ENCODE assay signal across 1 cellular context in the genomic region with DNA sequence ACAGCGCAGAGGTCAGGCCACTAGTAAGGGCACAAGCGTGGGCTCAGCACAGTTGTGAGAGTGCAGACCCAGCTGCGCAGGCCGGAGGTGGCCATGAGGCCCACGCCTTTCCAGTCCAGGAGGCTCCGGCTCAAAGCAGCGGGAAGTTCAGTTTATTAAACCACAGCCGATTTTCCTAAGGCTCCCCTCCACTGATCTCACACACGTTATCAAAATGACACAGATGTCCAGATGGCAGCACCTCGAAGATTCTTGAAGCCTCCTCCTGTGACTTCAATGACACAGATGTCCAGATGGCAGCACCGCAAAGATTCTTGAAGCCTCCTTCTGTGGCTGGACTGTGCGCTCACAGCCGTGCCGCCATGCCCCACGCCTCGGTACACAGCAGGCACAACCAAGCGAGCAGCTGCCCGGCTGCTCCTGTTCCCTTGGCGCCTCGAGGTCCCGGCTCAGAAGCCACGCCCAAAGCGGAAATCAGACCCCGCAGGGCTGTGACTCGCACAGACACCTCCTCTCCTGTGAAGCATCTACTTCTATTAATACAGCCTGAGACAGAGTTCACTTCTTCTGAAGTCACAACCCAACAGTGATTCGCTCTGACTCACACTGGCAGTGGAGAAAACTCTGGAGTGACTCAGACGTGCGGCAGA.
TF ChIP-seq lines count a peak whose summit lies in the region.

No MANE protein-coding gene starts in this region.

TF ChIP-seq in K562, 482 proteins besides CTCF, POLR2A, EP300 and RAD21 (continued from another document and continues in another):
- TF ChIP-seq, protein P1, sequence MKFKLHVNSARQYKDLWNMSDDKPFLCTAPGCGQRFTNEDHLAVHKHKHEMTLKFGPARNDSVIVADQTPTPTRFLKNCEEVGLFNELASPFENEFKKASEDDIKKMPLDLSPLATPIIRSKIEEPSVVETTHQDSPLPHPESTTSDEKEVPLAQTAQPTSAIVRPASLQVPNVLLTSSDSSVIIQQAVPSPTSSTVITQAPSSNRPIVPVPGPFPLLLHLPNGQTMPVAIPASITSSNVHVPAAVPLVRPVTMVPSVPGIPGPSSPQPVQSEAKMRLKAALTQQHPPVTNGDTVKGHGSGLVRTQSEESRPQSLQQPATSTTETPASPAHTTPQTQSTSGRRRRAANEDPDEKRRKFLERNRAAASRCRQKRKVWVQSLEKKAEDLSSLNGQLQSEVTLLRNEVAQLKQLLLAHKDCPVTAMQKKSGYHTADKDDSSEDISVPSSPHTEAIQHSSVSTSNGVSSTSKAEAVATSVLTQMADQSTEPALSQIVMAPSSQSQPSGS (CRISPR knock-in tag; IDR thresholded peaks at IDR 0.05), result no peak
- TF ChIP-seq TFAM (CRISPR knock-in tag; conservative IDR thresholded peaks at IDR 0.05), result no peak
- peak; percentile 91 for TF ChIP-seq BCOR (IDR thresholded peaks at IDR 0.05)
- peak; percentile 83 for TF ChIP-seq EGR1 (conservative IDR thresholded peaks at IDR 0.05)
- TF ChIP-seq ZNF311 (CRISPR knock-in tag; IDR thresholded peaks at IDR 0.05), result no peak
- no peak for TF ChIP-seq KDM4B (IDR thresholded peaks at IDR 0.05; ENCODE audit: borderline replicate concordance in 2 of 2, low read depth in 1 of 2)
- TF ChIP-seq XRCC4 (IDR thresholded peaks at IDR 0.05; ENCODE audit: extremely low read depth, insufficient read depth, insufficient read length), result no peak
- no peak for TF ChIP-seq NR1H2 (CRISPR knock-in tag; IDR thresholded peaks at IDR 0.05)
- no peak for TF ChIP-seq MCM3 (IDR thresholded peaks at IDR 0.05)
- TF ChIP-seq SIRT6 (IDR thresholded peaks at IDR 0.05; ENCODE audit: low read depth, low read length), result no peak
- TF ChIP-seq XRCC5 (IDR thresholded peaks at IDR 0.05; ENCODE audit: low read depth, low read length), result no peak
- TF ChIP-seq POLR2G (IDR thresholded peaks at IDR 0.05; ENCODE audit: low read depth, low read length), result peak; percentile 74
- TF ChIP-seq, protein P2, sequence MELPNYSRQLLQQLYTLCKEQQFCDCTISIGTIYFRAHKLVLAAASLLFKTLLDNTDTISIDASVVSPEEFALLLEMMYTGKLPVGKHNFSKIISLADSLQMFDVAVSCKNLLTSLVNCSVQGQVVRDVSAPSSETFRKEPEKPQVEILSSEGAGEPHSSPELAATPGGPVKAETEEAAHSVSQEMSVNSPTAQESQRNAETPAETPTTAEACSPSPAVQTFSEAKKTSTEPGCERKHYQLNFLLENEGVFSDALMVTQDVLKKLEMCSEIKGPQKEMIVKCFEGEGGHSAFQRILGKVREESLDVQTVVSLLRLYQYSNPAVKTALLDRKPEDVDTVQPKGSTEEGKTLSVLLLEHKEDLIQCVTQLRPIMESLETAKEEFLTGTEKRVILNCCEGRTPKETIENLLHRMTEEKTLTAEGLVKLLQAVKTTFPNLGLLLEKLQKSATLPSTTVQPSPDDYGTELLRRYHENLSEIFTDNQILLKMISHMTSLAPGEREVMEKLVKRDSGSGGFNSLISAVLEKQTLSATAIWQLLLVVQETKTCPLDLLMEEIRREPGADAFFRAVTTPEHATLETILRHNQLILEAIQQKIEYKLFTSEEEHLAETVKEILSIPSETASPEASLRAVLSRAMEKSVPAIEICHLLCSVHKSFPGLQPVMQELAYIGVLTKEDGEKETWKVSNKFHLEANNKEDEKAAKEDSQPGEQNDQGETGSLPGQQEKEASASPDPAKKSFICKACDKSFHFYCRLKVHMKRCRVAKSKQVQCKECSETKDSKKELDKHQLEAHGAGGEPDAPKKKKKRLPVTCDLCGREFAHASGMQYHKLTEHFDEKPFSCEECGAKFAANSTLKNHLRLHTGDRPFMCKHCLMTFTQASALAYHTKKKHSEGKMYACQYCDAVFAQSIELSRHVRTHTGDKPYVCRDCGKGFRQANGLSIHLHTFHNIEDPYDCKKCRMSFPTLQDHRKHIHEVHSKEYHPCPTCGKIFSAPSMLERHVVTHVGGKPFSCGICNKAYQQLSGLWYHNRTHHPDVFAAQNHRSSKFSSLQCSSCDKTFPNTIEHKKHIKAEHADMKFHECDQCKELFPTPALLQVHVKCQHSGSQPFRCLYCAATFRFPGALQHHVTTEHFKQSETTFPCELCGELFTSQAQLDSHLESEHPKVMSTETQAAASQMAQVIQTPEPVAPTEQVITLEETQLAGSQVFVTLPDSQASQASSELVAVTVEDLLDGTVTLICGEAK (IDR thresholded peaks at IDR 0.05), result no peak
- TF ChIP-seq, protein P2 (CRISPR knock-in tag; IDR thresholded peaks at IDR 0.05), result no peak
- no peak for TF ChIP-seq CBX5 (IDR thresholded peaks at IDR 0.05; ENCODE audit: borderline replicate concordance, low read depth)
- TF ChIP-seq, protein P3, sequence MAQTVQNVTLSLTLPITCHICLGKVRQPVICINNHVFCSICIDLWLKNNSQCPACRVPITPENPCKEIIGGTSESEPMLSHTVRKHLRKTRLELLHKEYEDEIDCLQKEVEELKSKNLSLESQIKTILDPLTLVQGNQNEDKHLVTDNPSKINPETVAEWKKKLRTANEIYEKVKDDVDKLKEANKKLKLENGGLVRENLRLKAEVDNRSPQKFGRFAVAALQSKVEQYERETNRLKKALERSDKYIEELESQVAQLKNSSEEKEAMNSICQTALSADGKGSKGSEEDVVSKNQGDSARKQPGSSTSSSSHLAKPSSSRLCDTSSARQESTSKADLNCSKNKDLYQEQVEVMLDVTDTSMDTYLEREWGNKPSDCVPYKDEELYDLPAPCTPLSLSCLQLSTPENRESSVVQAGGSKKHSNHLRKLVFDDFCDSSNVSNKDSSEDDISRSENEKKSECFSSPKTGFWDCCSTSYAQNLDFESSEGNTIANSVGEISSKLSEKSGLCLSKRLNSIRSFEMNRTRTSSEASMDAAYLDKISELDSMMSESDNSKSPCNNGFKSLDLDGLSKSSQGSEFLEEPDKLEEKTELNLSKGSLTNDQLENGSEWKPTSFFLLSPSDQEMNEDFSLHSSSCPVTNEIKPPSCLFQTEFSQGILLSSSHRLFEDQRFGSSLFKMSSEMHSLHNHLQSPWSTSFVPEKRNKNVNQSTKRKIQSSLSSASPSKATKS (CRISPR knock-in tag; IDR thresholded peaks at IDR 0.05), result no peak
- TF ChIP-seq ZNF76 (CRISPR knock-in tag; IDR thresholded peaks at IDR 0.05; ENCODE audit: borderline replicate concordance), result no peak
- no peak for TF ChIP-seq MIER1 (IDR thresholded peaks at IDR 0.05; ENCODE audit: low read depth)
- no peak for TF ChIP-seq KLF10 (CRISPR knock-in tag; IDR thresholded peaks at IDR 0.05)
- TF ChIP-seq TCFL5 (CRISPR knock-in tag; conservative IDR thresholded peaks at IDR 0.05), result no peak
- TF ChIP-seq ZNF212 (CRISPR knock-in tag; IDR thresholded peaks at IDR 0.05), result no peak
- TF ChIP-seq ZKSCAN3 (CRISPR knock-in tag; IDR thresholded peaks at IDR 0.05), result no peak
- TF ChIP-seq BDP1 (IDR thresholded peaks at IDR 0.05; ENCODE audit: insufficient read depth, insufficient read length), result no peak
- TF ChIP-seq L3MBTL2 (IDR thresholded peaks at IDR 0.05), result peak; percentile 95
- TF ChIP-seq KDM2B (CRISPR knock-in tag; IDR thresholded peaks at IDR 0.05), result no peak
- TF ChIP-seq HEY1 (CRISPR knock-in tag; IDR thresholded peaks at IDR 0.05; ENCODE audit: borderline replicate concordance), result no peak
- no peak for TF ChIP-seq BRD4 (IDR thresholded peaks at IDR 0.05)
- no peak for TF ChIP-seq ZNF239 (CRISPR knock-in tag; IDR thresholded peaks at IDR 0.05)
- no peak for TF ChIP-seq SIN3B (IDR thresholded peaks at IDR 0.05; ENCODE audit: low read depth)
- no peak for TF ChIP-seq PTRF (tag; IDR thresholded peaks at IDR 0.05)
- TF ChIP-seq EHMT2 (IDR thresholded peaks at IDR 0.05), result no peak
- TF ChIP-seq ERF (CRISPR knock-in tag; IDR thresholded peaks at IDR 0.05), result no peak
- TF ChIP-seq ZNF347 (CRISPR knock-in tag; IDR thresholded peaks at IDR 0.05; ENCODE audit: low read depth), result no peak
- peak; percentile 56 for TF ChIP-seq MEIS2 (IDR thresholded peaks at IDR 0.05; ENCODE audit: partially characterized antibody)
- TF ChIP-seq FOS (IDR thresholded peaks at IDR 0.05; ENCODE audit: extremely low read depth, insufficient read length), result peak; percentile 14
- TF ChIP-seq, protein P4, sequence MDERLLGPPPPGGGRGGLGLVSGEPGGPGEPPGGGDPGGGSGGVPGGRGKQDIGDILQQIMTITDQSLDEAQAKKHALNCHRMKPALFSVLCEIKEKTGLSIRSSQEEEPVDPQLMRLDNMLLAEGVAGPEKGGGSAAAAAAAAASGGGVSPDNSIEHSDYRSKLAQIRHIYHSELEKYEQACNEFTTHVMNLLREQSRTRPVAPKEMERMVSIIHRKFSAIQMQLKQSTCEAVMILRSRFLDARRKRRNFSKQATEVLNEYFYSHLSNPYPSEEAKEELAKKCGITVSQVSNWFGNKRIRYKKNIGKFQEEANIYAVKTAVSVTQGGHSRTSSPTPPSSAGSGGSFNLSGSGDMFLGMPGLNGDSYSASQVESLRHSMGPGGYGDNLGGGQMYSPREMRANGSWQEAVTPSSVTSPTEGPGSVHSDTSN (CRISPR knock-in tag; IDR thresholded peaks at IDR 0.05; ENCODE audit: low read depth), result no peak
- TF ChIP-seq, protein P4 (tag; conservative IDR thresholded peaks at IDR 0.05; ENCODE audit: low read depth), result no peak
- TF ChIP-seq MTA3 (IDR thresholded peaks at IDR 0.05; ENCODE audit: borderline replicate concordance), result peak; percentile 86
- no peak for TF ChIP-seq SRSF9 (IDR thresholded peaks at IDR 0.05; ENCODE audit: borderline replicate concordance, low read depth, low read length)
- no peak for TF ChIP-seq MBD2 (IDR thresholded peaks at IDR 0.05; ENCODE audit: borderline replicate concordance, low read depth)
- TF ChIP-seq SRSF1 (IDR thresholded peaks at IDR 0.05; ENCODE audit: low read depth, low read length), result no peak
- TF ChIP-seq, protein P5, sequence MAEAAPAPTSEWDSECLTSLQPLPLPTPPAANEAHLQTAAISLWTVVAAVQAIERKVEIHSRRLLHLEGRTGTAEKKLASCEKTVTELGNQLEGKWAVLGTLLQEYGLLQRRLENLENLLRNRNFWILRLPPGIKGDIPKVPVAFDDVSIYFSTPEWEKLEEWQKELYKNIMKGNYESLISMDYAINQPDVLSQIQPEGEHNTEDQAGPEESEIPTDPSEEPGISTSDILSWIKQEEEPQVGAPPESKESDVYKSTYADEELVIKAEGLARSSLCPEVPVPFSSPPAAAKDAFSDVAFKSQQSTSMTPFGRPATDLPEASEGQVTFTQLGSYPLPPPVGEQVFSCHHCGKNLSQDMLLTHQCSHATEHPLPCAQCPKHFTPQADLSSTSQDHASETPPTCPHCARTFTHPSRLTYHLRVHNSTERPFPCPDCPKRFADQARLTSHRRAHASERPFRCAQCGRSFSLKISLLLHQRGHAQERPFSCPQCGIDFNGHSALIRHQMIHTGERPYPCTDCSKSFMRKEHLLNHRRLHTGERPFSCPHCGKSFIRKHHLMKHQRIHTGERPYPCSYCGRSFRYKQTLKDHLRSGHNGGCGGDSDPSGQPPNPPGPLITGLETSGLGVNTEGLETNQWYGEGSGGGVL (CRISPR knock-in tag; IDR thresholded peaks at IDR 0.05), result no peak
- TF ChIP-seq KLF6 (CRISPR knock-in tag; IDR thresholded peaks at IDR 0.05; ENCODE audit: borderline replicate concordance), result no peak
- TF ChIP-seq, protein P6, sequence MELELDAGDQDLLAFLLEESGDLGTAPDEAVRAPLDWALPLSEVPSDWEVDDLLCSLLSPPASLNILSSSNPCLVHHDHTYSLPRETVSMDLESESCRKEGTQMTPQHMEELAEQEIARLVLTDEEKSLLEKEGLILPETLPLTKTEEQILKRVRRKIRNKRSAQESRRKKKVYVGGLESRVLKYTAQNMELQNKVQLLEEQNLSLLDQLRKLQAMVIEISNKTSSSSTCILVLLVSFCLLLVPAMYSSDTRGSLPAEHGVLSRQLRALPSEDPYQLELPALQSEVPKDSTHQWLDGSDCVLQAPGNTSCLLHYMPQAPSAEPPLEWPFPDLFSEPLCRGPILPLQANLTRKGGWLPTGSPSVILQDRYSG (tag; conservative IDR thresholded peaks at IDR 0.05; ENCODE audit: low read depth), result peak; percentile 55; the same call in 1 of the 2 replicates
- TF ChIP-seq CBFB (CRISPR knock-in tag; IDR thresholded peaks at IDR 0.05), result no peak
- no peak for TF ChIP-seq HCFC1 (IDR thresholded peaks at IDR 0.05; ENCODE audit: low read depth, low read length)
- TF ChIP-seq CBX3 (IDR thresholded peaks at IDR 0.05; ENCODE audit: borderline replicate concordance in 1 of 2, low read length in 2 of 2), result 0 out of 3 replicates have a peak, but pooled peaks of 1 of the 2 experiments have one; percentile 16
- TF ChIP-seq FIP1L1 (IDR thresholded peaks at IDR 0.05; ENCODE audit: low read depth, low read length, poor library complexity, severe bottlenecking), result no peak
